Comparison of ENCODE assay signal across 15 cellular contexts in the genomic region with DNA sequence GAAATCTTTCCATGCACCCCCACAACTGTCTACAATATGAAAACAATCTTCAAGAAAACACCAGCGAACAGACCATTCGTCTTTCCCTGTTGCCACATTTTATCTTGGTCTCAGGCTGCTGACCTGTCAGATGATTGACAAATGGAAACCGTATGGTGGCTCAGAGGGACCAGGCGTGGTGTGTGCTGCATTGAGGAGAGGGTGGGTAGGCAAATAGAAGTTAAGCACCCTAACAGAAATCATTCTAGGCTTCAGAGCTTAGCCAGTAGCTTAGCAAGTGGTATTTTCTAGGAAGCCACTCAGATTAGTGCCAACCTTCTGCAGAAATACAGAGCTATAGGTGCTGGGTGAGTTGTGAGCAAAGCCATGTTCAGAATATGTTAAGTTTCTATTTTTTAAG.
"Had no signal": no experiment of that assay in that cellular context is flagged by ENCODE, and none has a peak within 500 bp of the region (broad histone marks: within the 10 kb centered on the region; RNA-seq: fewer than 3 reads in every experiment).

No MANE protein-coding gene starts in this region.

- H3K9me3 ChIP-seq: SJSA1 had no signal

- DNase-seq: KBM-7, MV-4-11, NCI-H1048, NCI-H1436, NCI-H187 treated with DMSO at 0.1 percent for 48 hours, NCI-H2029 treated with DMSO at 0.1 percent for 48 hours, NCI-H2227 treated with DMSO at 0.1 percent for 48 hours, NCI-H446 treated with DMSO at 0.1 percent for 48 hours, NCI-H510A treated with DMSO at 0.1 percent for 48 hours, NCI-H526, NCI-H82, Right ventricle myocardium superior, SIG-M5, T-helper 2 cell had no signal

- H3K4me1 ChIP-seq: SJSA1 had no signal

- H3K36me3 ChIP-seq: SJSA1 had no signal

- H3K27me3 ChIP-seq: SJSA1 had no signal

- H3K4me3 ChIP-seq: SJSA1 had no signal
